In the genomic region with DNA sequence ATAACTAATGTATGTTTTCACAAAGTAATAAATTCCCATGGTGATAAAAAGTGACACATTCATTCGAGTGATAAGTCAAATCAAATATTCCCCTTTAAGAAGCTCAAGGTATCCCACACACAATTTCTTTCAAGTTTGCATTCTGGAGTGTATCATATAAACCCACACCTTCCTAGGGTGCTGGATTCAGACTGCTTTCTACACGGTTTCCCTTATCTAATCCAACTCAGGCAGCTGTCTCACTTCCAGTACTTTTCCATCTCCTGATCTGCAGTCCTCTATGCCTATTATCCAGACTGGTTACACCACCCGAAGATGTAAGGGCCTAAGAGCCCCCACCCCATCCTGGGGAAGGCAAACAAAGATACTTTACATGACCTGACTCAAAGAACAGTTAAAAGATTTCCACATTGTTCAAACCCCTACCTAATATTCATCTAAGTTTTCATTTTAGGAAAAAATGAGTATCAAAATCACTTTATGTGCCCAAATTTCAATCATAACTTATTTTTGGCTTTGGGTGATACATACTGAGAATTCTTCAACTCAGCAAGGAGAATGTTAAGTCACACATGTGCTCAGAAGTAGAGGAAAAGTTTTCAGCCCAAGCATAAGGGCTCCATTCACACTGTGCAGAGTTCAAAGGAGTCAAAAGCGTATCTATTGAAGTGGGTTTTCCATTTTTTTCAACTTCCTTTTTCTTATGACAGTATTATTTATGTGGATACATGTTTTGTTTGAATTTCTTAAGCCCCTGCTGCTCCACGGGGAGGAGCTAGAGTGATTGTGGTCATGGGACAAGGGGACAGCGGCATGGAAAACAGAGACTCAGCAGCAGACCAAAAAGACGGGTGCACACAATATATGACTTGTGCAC, we compare ENCODE assay signal across 1 cellular context.
A peak's percentile ranks its signal among the peaks of the same experiment; 100 is the strongest.
TF ChIP-seq lines count a peak whose summit lies in the region.

No MANE protein-coding gene starts in this region.

TF ChIP-seq in HepG2, 621 proteins besides CTCF, POLR2A, EP300 and RAD21 (continued from another document and continues in another):
- TF ChIP-seq, protein P1, sequence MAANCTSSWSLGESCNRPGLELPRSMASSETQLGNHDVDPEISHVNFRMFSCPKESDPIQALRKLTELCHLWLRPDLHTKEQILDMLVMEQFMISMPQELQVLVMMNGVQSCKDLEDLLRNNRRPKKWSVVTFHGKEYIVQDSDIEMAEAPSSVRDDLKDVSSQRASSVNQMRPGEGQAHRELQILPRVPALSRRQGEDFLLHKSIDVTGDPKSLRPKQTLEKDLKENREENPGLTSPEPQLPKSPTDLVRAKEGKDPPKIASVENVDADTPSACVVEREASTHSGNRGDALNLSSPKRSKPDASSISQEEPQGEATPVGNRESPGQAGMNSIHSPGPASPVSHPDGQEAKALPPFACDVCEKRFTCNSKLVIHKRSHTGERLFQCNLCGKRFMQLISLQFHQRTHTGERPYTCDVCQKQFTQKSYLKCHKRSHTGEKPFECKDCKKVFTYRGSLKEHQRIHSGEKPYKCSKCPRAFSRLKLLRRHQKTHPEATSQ (CRISPR knock-in tag; IDR thresholded peaks at IDR 0.05; ENCODE audit: borderline replicate concordance): no peak
- TF ChIP-seq ZNF331 (CRISPR knock-in tag; IDR thresholded peaks at IDR 0.05) (peak; percentile 56; the same call in 1 of the 2 replicates), SP1 (IDR thresholded peaks at IDR 0.05) (no peak), SP1 (CRISPR knock-in tag; IDR thresholded peaks at IDR 0.05) (no peak), ZNF792 (CRISPR knock-in tag; IDR thresholded peaks at IDR 0.05) (0 out of 2 replicates have a peak, but pooled peaks have one; percentile 17), RORA (CRISPR knock-in tag; IDR thresholded peaks at IDR 0.05) (no peak), ZNF616 (CRISPR knock-in tag; IDR thresholded peaks at IDR 0.05; ENCODE audit: low read depth) (no peak), NR2F6 (IDR thresholded peaks at IDR 0.05) (0 out of 2 replicates have a peak, but pooled peaks have one; percentile 10), NR2F6 (CRISPR knock-in tag; IDR thresholded peaks at IDR 0.05) (no peak), DNMT3B (CRISPR knock-in tag; conservative IDR thresholded peaks at IDR 0.05) (peak; percentile 57; the same call in 1 of the 2 replicates), KAT8 (CRISPR knock-in tag; IDR thresholded peaks at IDR 0.05) (0 out of 2 replicates have a peak, but pooled peaks have one; percentile 16), ZNF12 (CRISPR knock-in tag; IDR thresholded peaks at IDR 0.05) (peak; percentile 22; the same call in 1 of the 2 replicates), DR1 (CRISPR knock-in tag; IDR thresholded peaks at IDR 0.05) (no peak), HNRNPLL (IDR thresholded peaks at IDR 0.05; ENCODE audit: low read depth, low read length, poor library complexity, severe bottlenecking) (no peak), NFKBIZ (CRISPR knock-in tag; IDR thresholded peaks at IDR 0.05) (no peak), ZNF83 (CRISPR knock-in tag; IDR thresholded peaks at IDR 0.05; ENCODE audit: borderline replicate concordance) (no peak), SP140L (CRISPR knock-in tag; IDR thresholded peaks at IDR 0.05; ENCODE audit: borderline replicate concordance) (0 out of 2 replicates have a peak, but pooled peaks have one; percentile 43), MXD4 (CRISPR knock-in tag; IDR thresholded peaks at IDR 0.05) (0 out of 2 replicates have a peak, but pooled peaks have one; percentile 13), RCOR2 (CRISPR knock-in tag; IDR thresholded peaks at IDR 0.05) (no peak), KMT2B (CRISPR knock-in tag; IDR thresholded peaks at IDR 0.05) (no peak), POLR2G (IDR thresholded peaks at IDR 0.05; ENCODE audit: low read depth, low read length) (peak; percentile 71), KMT2A (CRISPR knock-in tag; IDR thresholded peaks at IDR 0.05) (peak; percentile 57; the same call in 1 of the 2 replicates), BCL6 (CRISPR knock-in tag; IDR thresholded peaks at IDR 0.05) (0 out of 2 replicates have a peak, but pooled peaks have one; percentile 16), ZNF230 (CRISPR knock-in tag; IDR thresholded peaks at IDR 0.05) (no peak), CBX5 (CRISPR knock-in tag; IDR thresholded peaks at IDR 0.05; ENCODE audit: borderline replicate concordance) (no peak), SMC3 (IDR thresholded peaks at IDR 0.05; ENCODE audit: low read length) (peak; percentile 30), CHCHD3 (CRISPR knock-in tag; IDR thresholded peaks at IDR 0.05) (no peak), TP53 (CRISPR knock-in tag; conservative IDR thresholded peaks at IDR 0.05) (0 out of 2 replicates have a peak, but pooled peaks have one; percentile 50), TAF1 (CRISPR knock-in tag; IDR thresholded peaks at IDR 0.05) (peak; percentile 30; the same call in 1 of the 2 replicates), ZNF816 (CRISPR knock-in tag; IDR thresholded peaks at IDR 0.05; ENCODE audit: borderline replicate concordance) (no peak), ZNF33B (CRISPR knock-in tag; IDR thresholded peaks at IDR 0.05) (no peak), GTF3A (CRISPR knock-in tag; conservative IDR thresholded peaks at IDR 0.05) (no peak), HDAC1 (CRISPR knock-in tag; IDR thresholded peaks at IDR 0.05) (no peak), SOX6 (IDR thresholded peaks at IDR 0.05) (no peak), SOX6 (CRISPR knock-in tag; IDR thresholded peaks at IDR 0.05) (peak; percentile 32; the same call in 1 of the 2 replicates), HMGA1 (CRISPR knock-in tag; conservative IDR thresholded peaks at IDR 0.05) (no peak), ISL2 (CRISPR knock-in tag; IDR thresholded peaks at IDR 0.05) (peak; percentile 34; the same call in 1 of the 2 replicates), ZNF468 (CRISPR knock-in tag; IDR thresholded peaks at IDR 0.05) (no peak), ZNF160 (CRISPR knock-in tag; IDR thresholded peaks at IDR 0.05) (no peak), ZNF225 (CRISPR knock-in tag; IDR thresholded peaks at IDR 0.05) (no peak), SSRP1 (CRISPR knock-in tag; IDR thresholded peaks at IDR 0.05) (0 out of 2 replicates have a peak, but pooled peaks have one; percentile 64), ZNF562 (CRISPR knock-in tag; IDR thresholded peaks at IDR 0.05; ENCODE audit: borderline replicate concordance) (no peak)
- TF ChIP-seq, protein P2, sequence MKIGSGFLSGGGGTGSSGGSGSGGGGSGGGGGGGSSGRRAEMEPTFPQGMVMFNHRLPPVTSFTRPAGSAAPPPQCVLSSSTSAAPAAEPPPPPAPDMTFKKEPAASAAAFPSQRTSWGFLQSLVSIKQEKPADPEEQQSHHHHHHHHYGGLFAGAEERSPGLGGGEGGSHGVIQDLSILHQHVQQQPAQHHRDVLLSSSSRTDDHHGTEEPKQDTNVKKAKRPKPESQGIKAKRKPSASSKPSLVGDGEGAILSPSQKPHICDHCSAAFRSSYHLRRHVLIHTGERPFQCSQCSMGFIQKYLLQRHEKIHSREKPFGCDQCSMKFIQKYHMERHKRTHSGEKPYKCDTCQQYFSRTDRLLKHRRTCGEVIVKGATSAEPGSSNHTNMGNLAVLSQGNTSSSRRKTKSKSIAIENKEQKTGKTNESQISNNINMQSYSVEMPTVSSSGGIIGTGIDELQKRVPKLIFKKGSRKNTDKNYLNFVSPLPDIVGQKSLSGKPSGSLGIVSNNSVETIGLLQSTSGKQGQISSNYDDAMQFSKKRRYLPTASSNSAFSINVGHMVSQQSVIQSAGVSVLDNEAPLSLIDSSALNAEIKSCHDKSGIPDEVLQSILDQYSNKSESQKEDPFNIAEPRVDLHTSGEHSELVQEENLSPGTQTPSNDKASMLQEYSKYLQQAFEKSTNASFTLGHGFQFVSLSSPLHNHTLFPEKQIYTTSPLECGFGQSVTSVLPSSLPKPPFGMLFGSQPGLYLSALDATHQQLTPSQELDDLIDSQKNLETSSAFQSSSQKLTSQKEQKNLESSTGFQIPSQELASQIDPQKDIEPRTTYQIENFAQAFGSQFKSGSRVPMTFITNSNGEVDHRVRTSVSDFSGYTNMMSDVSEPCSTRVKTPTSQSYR (CRISPR knock-in tag; IDR thresholded peaks at IDR 0.05; ENCODE audit: borderline replicate concordance): peak; percentile 16; the same call in 1 of the 2 replicates
- TF ChIP-seq, protein P3, sequence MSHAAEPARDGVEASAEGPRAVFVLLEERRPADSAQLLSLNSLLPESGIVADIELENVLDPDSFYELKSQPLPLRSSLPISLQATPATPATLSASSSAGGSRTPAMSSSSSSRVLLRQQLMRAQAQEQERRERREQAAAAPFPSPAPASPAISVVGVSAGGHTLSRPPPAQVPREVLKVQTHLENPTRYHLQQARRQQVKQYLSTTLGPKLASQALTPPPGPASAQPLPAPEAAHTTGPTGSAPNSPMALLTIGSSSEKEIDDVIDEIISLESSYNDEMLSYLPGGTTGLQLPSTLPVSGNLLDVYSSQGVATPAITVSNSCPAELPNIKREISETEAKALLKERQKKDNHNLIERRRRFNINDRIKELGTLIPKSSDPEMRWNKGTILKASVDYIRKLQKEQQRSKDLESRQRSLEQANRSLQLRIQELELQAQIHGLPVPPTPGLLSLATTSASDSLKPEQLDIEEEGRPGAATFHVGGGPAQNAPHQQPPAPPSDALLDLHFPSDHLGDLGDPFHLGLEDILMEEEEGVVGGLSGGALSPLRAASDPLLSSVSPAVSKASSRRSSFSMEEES (CRISPR knock-in tag; IDR thresholded peaks at IDR 0.05): peak; percentile 68
- TF ChIP-seq, protein P4, sequence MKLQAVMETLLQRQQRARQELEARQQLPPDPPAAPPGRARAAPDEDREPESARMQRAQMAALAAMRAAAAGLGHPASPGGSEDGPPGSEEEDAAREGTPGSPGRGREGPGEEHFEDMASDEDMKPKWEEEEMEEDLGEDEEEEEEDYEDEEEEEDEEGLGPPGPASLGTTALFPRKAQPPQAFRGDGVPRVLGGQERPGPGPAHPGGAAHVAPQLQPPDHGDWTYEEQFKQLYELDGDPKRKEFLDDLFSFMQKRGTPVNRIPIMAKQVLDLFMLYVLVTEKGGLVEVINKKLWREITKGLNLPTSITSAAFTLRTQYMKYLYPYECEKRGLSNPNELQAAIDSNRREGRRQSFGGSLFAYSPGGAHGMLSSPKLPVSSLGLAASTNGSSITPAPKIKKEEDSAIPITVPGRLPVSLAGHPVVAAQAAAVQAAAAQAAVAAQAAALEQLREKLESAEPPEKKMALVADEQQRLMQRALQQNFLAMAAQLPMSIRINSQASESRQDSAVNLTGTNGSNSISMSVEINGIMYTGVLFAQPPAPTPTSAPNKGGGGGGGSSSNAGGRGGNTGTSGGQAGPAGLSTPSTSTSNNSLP (IDR thresholded peaks at IDR 0.05; ENCODE audit: low read depth, low read length): 0 out of 2 replicates have a peak, but pooled peaks have one; percentile 28
- TF ChIP-seq, protein P5, sequence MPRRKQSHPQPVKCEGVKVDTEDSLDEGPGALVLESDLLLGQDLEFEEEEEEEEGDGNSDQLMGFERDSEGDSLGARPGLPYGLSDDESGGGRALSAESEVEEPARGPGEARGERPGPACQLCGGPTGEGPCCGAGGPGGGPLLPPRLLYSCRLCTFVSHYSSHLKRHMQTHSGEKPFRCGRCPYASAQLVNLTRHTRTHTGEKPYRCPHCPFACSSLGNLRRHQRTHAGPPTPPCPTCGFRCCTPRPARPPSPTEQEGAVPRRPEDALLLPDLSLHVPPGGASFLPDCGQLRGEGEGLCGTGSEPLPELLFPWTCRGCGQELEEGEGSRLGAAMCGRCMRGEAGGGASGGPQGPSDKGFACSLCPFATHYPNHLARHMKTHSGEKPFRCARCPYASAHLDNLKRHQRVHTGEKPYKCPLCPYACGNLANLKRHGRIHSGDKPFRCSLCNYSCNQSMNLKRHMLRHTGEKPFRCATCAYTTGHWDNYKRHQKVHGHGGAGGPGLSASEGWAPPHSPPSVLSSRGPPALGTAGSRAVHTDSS (CRISPR knock-in tag; conservative IDR thresholded peaks at IDR 0.05): no peak
- TF ChIP-seq, protein P6, sequence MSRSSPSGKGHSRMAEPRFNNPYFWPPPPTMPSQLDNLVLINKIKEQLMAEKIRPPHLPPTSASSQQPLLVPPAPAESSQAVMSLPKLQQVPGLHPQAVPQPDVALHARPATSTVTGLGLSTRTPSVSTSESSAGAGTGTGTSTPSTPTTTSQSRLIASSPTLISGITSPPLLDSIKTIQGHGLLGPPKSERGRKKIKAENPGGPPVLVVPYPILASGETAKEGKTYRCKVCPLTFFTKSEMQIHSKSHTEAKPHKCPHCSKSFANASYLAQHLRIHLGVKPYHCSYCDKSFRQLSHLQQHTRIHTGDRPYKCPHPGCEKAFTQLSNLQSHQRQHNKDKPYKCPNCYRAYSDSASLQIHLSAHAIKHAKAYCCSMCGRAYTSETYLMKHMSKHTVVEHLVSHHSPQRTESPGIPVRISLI (CRISPR knock-in tag; IDR thresholded peaks at IDR 0.05; ENCODE audit: borderline replicate concordance): peak; percentile 85; the same call in 1 of the 2 replicates
- TF ChIP-seq, protein P7, sequence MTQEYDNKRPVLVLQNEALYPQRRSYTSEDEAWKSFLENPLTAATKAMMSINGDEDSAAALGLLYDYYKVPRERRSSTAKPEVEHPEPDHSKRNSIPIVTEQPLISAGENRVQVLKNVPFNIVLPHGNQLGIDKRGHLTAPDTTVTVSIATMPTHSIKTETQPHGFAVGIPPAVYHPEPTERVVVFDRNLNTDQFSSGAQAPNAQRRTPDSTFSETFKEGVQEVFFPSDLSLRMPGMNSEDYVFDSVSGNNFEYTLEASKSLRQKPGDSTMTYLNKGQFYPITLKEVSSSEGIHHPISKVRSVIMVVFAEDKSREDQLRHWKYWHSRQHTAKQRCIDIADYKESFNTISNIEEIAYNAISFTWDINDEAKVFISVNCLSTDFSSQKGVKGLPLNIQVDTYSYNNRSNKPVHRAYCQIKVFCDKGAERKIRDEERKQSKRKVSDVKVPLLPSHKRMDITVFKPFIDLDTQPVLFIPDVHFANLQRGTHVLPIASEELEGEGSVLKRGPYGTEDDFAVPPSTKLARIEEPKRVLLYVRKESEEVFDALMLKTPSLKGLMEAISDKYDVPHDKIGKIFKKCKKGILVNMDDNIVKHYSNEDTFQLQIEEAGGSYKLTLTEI (CRISPR knock-in tag; conservative IDR thresholded peaks at IDR 0.05): no peak
- TF ChIP-seq, protein P8, sequence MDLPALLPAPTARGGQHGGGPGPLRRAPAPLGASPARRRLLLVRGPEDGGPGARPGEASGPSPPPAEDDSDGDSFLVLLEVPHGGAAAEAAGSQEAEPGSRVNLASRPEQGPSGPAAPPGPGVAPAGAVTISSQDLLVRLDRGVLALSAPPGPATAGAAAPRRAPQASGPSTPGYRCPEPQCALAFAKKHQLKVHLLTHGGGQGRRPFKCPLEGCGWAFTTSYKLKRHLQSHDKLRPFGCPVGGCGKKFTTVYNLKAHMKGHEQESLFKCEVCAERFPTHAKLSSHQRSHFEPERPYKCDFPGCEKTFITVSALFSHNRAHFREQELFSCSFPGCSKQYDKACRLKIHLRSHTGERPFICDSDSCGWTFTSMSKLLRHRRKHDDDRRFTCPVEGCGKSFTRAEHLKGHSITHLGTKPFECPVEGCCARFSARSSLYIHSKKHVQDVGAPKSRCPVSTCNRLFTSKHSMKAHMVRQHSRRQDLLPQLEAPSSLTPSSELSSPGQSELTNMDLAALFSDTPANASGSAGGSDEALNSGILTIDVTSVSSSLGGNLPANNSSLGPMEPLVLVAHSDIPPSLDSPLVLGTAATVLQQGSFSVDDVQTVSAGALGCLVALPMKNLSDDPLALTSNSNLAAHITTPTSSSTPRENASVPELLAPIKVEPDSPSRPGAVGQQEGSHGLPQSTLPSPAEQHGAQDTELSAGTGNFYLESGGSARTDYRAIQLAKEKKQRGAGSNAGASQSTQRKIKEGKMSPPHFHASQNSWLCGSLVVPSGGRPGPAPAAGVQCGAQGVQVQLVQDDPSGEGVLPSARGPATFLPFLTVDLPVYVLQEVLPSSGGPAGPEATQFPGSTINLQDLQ (CRISPR knock-in tag; IDR thresholded peaks at IDR 0.05): no peak
- TF ChIP-seq, protein P9, sequence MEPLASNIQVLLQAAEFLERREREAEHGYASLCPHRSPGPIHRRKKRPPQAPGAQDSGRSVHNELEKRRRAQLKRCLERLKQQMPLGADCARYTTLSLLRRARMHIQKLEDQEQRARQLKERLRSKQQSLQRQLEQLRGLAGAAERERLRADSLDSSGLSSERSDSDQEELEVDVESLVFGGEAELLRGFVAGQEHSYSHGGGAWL (CRISPR knock-in tag; IDR thresholded peaks at IDR 0.05): no peak
